In genomic region chr2:160406591-160407392, GRCh38 we compare ENCODE assay signal across 1 cellular context.
TF ChIP-seq lines count a peak whose summit lies in the region.

No MANE protein-coding gene starts in this region.

TF ChIP-seq in HEK293, 187 proteins besides CTCF, POLR2A, EP300 and RAD21 (continued from another document and continues in another):
- no peak for TF ChIP-seq ZNF280C (tag by site-specific recombination; IDR thresholded peaks at IDR 0.05)
- no peak for TF ChIP-seq ZNF610 (tag by site-specific recombination; IDR thresholded peaks at IDR 0.05; ENCODE audit: borderline replicate concordance)
- no peak; the same call in 1 of the 2 replicates for TF ChIP-seq GLIS2 (tag by site-specific recombination; IDR thresholded peaks at IDR 0.05)
- no peak for TF ChIP-seq REPIN1 (tag by site-specific recombination; IDR thresholded peaks at IDR 0.05; ENCODE audit: low read depth)
- TF ChIP-seq ZNF776 (tag by site-specific recombination; IDR thresholded peaks at IDR 0.05; ENCODE audit: borderline replicate concordance): no peak
- TF ChIP-seq ZNF560 (tag by site-specific recombination; IDR thresholded peaks at IDR 0.05; ENCODE audit: borderline replicate concordance): no peak
- no peak for TF ChIP-seq ZNF596 (tag by site-specific recombination; IDR thresholded peaks at IDR 0.05)
- TF ChIP-seq ZBTB17 (tag by site-specific recombination; IDR thresholded peaks at IDR 0.05): peak; percentile 35; the same call in 1 of the 2 replicates
- TF ChIP-seq ZNF37A (tag by site-specific recombination; IDR thresholded peaks at IDR 0.05): no peak
- TF ChIP-seq FEZF1 (tag by site-specific recombination; IDR thresholded peaks at IDR 0.05): no peak
- no peak for TF ChIP-seq ZNF138 (tag by site-specific recombination; IDR thresholded peaks at IDR 0.05; ENCODE audit: borderline replicate concordance)
- no peak for TF ChIP-seq ZNF561 (tag by site-specific recombination; IDR thresholded peaks at IDR 0.05; ENCODE audit: borderline replicate concordance)
- TF ChIP-seq KLF16 (tag by site-specific recombination; IDR thresholded peaks at IDR 0.05): no peak
- no peak for TF ChIP-seq ZNF302 (tag by site-specific recombination; IDR thresholded peaks at IDR 0.05; ENCODE audit: low read depth)
- no peak for TF ChIP-seq ZNF350 (tag by site-specific recombination; IDR thresholded peaks at IDR 0.05)
- no peak for TF ChIP-seq ZFP3 (tag by site-specific recombination; IDR thresholded peaks at IDR 0.05; ENCODE audit: low read depth)
- TF ChIP-seq ZEB2 (tag by site-specific recombination; IDR thresholded peaks at IDR 0.05): 0 out of 2 replicates have a peak, but pooled peaks have one; percentile 28
- TF ChIP-seq TSHZ1 (tag by site-specific recombination; IDR thresholded peaks at IDR 0.05; ENCODE audit: borderline replicate concordance): no peak
- TF ChIP-seq ZNF837 (tag by site-specific recombination; IDR thresholded peaks at IDR 0.05): no peak
- TF ChIP-seq ZNF274 (IDR thresholded peaks at IDR 0.05; ENCODE audit: low read length): no peak
- no peak for TF ChIP-seq ZNF274 (tag by site-specific recombination; IDR thresholded peaks at IDR 0.05; ENCODE audit: borderline replicate concordance)
- TF ChIP-seq ZNF843 (tag by site-specific recombination; IDR thresholded peaks at IDR 0.05): no peak; the same call in 1 of the 2 replicates
- no peak for TF ChIP-seq ZNF114 (tag by site-specific recombination; IDR thresholded peaks at IDR 0.05)
- no peak for TF ChIP-seq ZNF24 (tag by site-specific recombination; IDR thresholded peaks at IDR 0.05)
- TF ChIP-seq TRIM28 (IDR thresholded peaks at IDR 0.05; ENCODE audit: borderline replicate concordance, low read length): no peak
- TF ChIP-seq ZNF768 (tag by site-specific recombination; IDR thresholded peaks at IDR 0.05): peak; percentile 63; the same call in 1 of the 2 replicates
- TF ChIP-seq ZNF223 (tag by site-specific recombination; IDR thresholded peaks at IDR 0.05): no peak
- TF ChIP-seq ZNF639 (tag by site-specific recombination; IDR thresholded peaks at IDR 0.05): no peak
- TF ChIP-seq ZBTB10 (tag by site-specific recombination; IDR thresholded peaks at IDR 0.05): no peak
- TF ChIP-seq MZF1 (tag by site-specific recombination; IDR thresholded peaks at IDR 0.05; ENCODE audit: borderline replicate concordance): no peak
- no peak for TF ChIP-seq ZNF48 (tag by site-specific recombination; IDR thresholded peaks at IDR 0.05)
- no peak for TF ChIP-seq ZNF416 (tag by site-specific recombination; IDR thresholded peaks at IDR 0.05)
- TF ChIP-seq ZFHX2 (tag by site-specific recombination; conservative IDR thresholded peaks at IDR 0.05): no peak
- no peak for TF ChIP-seq MEIS1 (CRISPR knock-in tag; IDR thresholded peaks at IDR 0.05; ENCODE audit: borderline replicate concordance)
- no peak for TF ChIP-seq ZNF501 (tag by site-specific recombination; IDR thresholded peaks at IDR 0.05)
- no peak for TF ChIP-seq OVOL3 (tag by site-specific recombination; IDR thresholded peaks at IDR 0.05)
- no peak for TF ChIP-seq ZNF544 (tag by site-specific recombination; IDR thresholded peaks at IDR 0.05)
- TF ChIP-seq ZNF623 (tag by site-specific recombination; IDR thresholded peaks at IDR 0.05): no peak
- no peak for TF ChIP-seq ZNF140 (tag by site-specific recombination; IDR thresholded peaks at IDR 0.05)
- no peak for TF ChIP-seq ZNF548 (tag by site-specific recombination; IDR thresholded peaks at IDR 0.05)
- no peak for TF ChIP-seq ZSCAN30 (tag by site-specific recombination; IDR thresholded peaks at IDR 0.05)
- TF ChIP-seq ZNF175 (tag by site-specific recombination; IDR thresholded peaks at IDR 0.05): no peak
- no peak for TF ChIP-seq ZNF785 (tag by site-specific recombination; IDR thresholded peaks at IDR 0.05)
- no peak for TF ChIP-seq ZNF701 (tag by site-specific recombination; IDR thresholded peaks at IDR 0.05)
- peak; percentile 35; the same call in 1 of the 2 replicates for TF ChIP-seq PRDM10 (tag by site-specific recombination; IDR thresholded peaks at IDR 0.05)
- no peak for TF ChIP-seq ZBTB44 (tag by site-specific recombination; IDR thresholded peaks at IDR 0.05)
- TF ChIP-seq ZNF707 (tag by site-specific recombination; IDR thresholded peaks at IDR 0.05): no peak
- TF ChIP-seq ZNF16 (tag by site-specific recombination; IDR thresholded peaks at IDR 0.05; ENCODE audit: low read depth): no peak
- 0 out of 2 replicates have a peak, but pooled peaks have one; percentile 15 for TF ChIP-seq ZNF366 (tag by site-specific recombination; conservative IDR thresholded peaks at IDR 0.05)
- no peak for TF ChIP-seq KLF17 (tag by site-specific recombination; IDR thresholded peaks at IDR 0.05)
